ENCODE assay signal across 1 cellular context in genomic region chr11:59557940-59558643, GRCh38.
A peak's percentile ranks its signal among the peaks of the same experiment; 100 is the strongest.
TF ChIP-seq lines count a peak whose summit lies in the region.

No MANE protein-coding gene starts in this region.

TF ChIP-seq in GM12878, 131 proteins besides CTCF, POLR2A, EP300 and RAD21:
- TF ChIP-seq ASH2L (IDR thresholded peaks at IDR 0.05; ENCODE audit: borderline replicate concordance, low read depth), result no peak
- TF ChIP-seq ETV6 (conservative IDR thresholded peaks at IDR 0.05 in 1 of 2, IDR thresholded peaks at IDR 0.05 in 1 of 2; ENCODE audit: borderline replicate concordance in 1 of 2, low read depth in 1 of 2), result no peak
- TF ChIP-seq EED (IDR thresholded peaks at IDR 0.05; ENCODE audit: low read depth), result peak; percentile 57; the same call in 1 of the 2 replicates
- TF ChIP-seq FOS (IDR thresholded peaks at IDR 0.05; ENCODE audit: borderline replicate concordance, extremely low read depth, insufficient read length), result no peak
